Comparison of ENCODE assay signal across 1 cellular context in genomic region chrX:13691845-13692334, GRCh38.
TF ChIP-seq lines count a peak whose summit lies in the region.

No MANE protein-coding gene starts in this region.

TF ChIP-seq in HepG2, 621 proteins besides CTCF, POLR2A, EP300 and RAD21:
- TF ChIP-seq ZNF121 (CRISPR knock-in tag; IDR thresholded peaks at IDR 0.05) (peak; percentile 59; the same call in 1 of the 2 replicates), FLYWCH1 (CRISPR knock-in tag; IDR thresholded peaks at IDR 0.05) (no peak), RARA (CRISPR knock-in tag; IDR thresholded peaks at IDR 0.05) (peak; percentile 29; the same call in 1 of the 2 replicates), FOSL2 (CRISPR knock-in tag; IDR thresholded peaks at IDR 0.05) (peak; percentile 86), ZNF770 (CRISPR knock-in tag; IDR thresholded peaks at IDR 0.05) (peak; percentile 82), PHF21A (CRISPR knock-in tag; IDR thresholded peaks at IDR 0.05) (no peak), TEAD3 (CRISPR knock-in tag; optimal IDR thresholded peaks at IDR 0.05; ENCODE audit: borderline replicate concordance) (peak; percentile 48)
